In the genomic region with DNA sequence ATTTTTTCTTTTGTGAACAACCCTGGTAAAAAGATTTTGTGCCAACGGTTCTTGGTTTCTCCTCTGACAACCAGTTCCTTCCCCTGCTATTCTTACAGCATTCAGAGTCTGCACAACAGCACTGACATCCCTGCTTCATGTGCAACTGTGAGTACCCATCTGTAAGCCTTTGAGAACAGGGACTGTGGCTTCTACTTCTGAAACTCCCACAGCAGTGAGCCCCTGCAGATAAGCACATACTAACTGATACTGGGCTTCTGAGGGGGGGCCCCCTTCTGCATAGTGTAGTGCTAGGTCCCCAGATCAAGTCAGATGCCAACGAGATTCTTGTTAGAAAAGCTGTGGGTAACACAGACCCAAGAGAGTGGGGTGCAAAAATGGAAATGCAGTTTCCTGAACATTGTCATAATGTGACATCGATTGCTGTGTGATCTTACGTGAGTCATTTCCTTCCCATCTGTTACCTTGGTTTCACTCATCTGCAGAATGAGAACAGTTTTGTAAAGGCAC, we compare ENCODE assay signal across 9 cellular contexts.
DNase-seq lines count a peak whose midpoint lies in the region; ATAC-seq lines count a peak whose summit lies in the region.
"Had no signal": no experiment of that assay in that cellular context is flagged by ENCODE, and none has a peak within 500 bp of the region (broad histone marks: within the 10 kb centered on the region; RNA-seq: fewer than 3 reads in every experiment).

No MANE protein-coding gene starts in this region.

- ATAC-seq in GM19043 (IDR thresholded peaks at IDR 0.05; ENCODE audit: low read depth, unreplicated experiment) (peak; percentile 86), HG03066 (IDR thresholded peaks at IDR 0.05; ENCODE audit: low read depth, unreplicated experiment) (peak; percentile 85)

- DNase-seq in UCSD-AML1 (lab: John Stamatoyannopoulos, UW; ENCODE audit: unreplicated experiment) (peak; percentile 59), glomerular visceral epithelial cell (ENCODE audit: extremely low spot score) (no peak), GF-D8 (lab: John Stamatoyannopoulos, UW) (no peak), NCI-H187 (lab: John Stamatoyannopoulos, UW) (no peak)
- DNase-seq in effector CD8-positive, alpha-beta T cell (lab: John Stamatoyannopoulos, UW): peak; percentile 15
- peak; percentile 15 to 80 (median 62) for DNase-seq in stimulated activated naive CD4-positive, alpha-beta T cell (lab: John Stamatoyannopoulos, UW)
- DNase-seq: right lobe of liver had no signal

Comparison
In these comparisons a context has a peak if more than half of its experiments do, and no peak if none do; other contexts are left out.
1. DNase-seq: peak in UCSD-AML1 (single experiment), effector CD8-positive, alpha-beta T cell (single experiment) and stimulated activated naive CD4-positive, alpha-beta T cell (6 of 6); none in glomerular visceral epithelial cell (single experiment), GF-D8 (single experiment) and NCI-H187 (0 of 2).